Comparison of ENCODE assay signal across 8 cellular contexts in genomic region chr13:41313117-41313516, GRCh38. TPM values are rescaled to one million over a fixed set of nuclear protein-coding genes. Genes with fewer than 3 reads are reported as not detected.
A peak's percentile ranks its signal among the peaks of the same experiment; 100 is the strongest.
DNase-seq lines count a peak whose midpoint lies in the region; ATAC-seq and TF ChIP-seq lines count a peak whose summit lies in the region.

No MANE protein-coding gene starts in this region.

- peaks cover 14% of the 10 kb centered on the region for H3K36me3 ChIP-seq in DND-41 (ENCODE audit: insufficient read depth, low read length)
- no peaks in the 10 kb centered on the region for H3K36me3 ChIP-seq in ectodermal cell (ENCODE audit: control insufficient read depth, insufficient read depth, low read length)
- peaks cover 6% of the 10 kb centered on the region for H3K36me3 ChIP-seq in neural progenitor cell
- no peaks in the 10 kb centered on the region for H3K36me3 ChIP-seq in brain microvascular endothelial cell (replicated peaks)

- peak overlapping the region; percentile 78 to 89; a peak in 2 of 4 replicates for H3K4me3 ChIP-seq in DND-41 (ENCODE audit: low read depth in 1 of 2, low read length in 2 of 2)
- peak overlapping the region; percentile 83 for H3K4me3 ChIP-seq in LNCaP clone FGC (ENCODE audit: low read depth, low read length)
- peak overlapping the region; percentile 99 for H3K4me3 ChIP-seq in ectodermal cell (ENCODE audit: insufficient read depth, low read depth, low read length)
- peak overlapping the region; percentile 84 for H3K4me3 ChIP-seq in neural progenitor cell
- no peak overlapping the region for H3K4me3 ChIP-seq in brain microvascular endothelial cell (ENCODE audit: low read depth, low read length)

- peaks cover 15% of the 10 kb centered on the region for H3K36me3 Mint-ChIP-seq in neural progenitor cell

- H3K27ac Mint-ChIP-seq in neural progenitor cell: no peak overlapping the region

- peaks cover 35% of the 10 kb centered on the region for H3K4me1 Mint-ChIP-seq in neural progenitor cell

- TF ChIP-seq CTCF in DND-41 (IDR thresholded peaks at IDR 0.05; ENCODE audit: borderline replicate concordance, extremely low read depth, low read length, poor library complexity, severe bottlenecking): no peak
- no peak for TF ChIP-seq CTCF in LNCaP clone FGC (IDR thresholded peaks at IDR 0.05; ENCODE audit: control insufficient read depth, extremely low read depth, insufficient read depth)
- TF ChIP-seq CTCF in neural progenitor cell (IDR thresholded peaks at IDR 0.05): no peak
- no peak for TF ChIP-seq CTCF in brain microvascular endothelial cell (IDR thresholded peaks at IDR 0.05; ENCODE audit: low read depth, low read length, missing control alignments)

- H4K20me1 ChIP-seq in DND-41 (ENCODE audit: insufficient read depth, low read length) (peaks cover 51% of the 10 kb centered on the region), neural progenitor cell (ENCODE audit: low read depth) (peaks cover 62% of the 10 kb centered on the region)

- H3K9me3 Mint-ChIP-seq in neural progenitor cell: no peaks in the 10 kb centered on the region

- in situ Hi-C loops in brain microvascular endothelial cell (cut with HindIII; ENCODE audit: low pct_ligation_motif_present, low sequenced_read_pairs): no loop called here

- H3K9ac ChIP-seq in DND-41 (ENCODE audit: low read depth, low read length) (peak overlapping the region; percentile 12; the same call in 1 of the 2 replicates), neural progenitor cell (no peak overlapping the region)

- no peak overlapping the region for H2AFZ ChIP-seq in DND-41 (ENCODE audit: low read depth, low read length)
- no peak overlapping the region for H2AFZ ChIP-seq in neural progenitor cell (replicated peaks)

- peak overlapping the region; percentile 98 for H3K4me3 Mint-ChIP-seq in neural progenitor cell

- H3K4me1 ChIP-seq in DND-41 (ENCODE audit: insufficient read depth, low read length) (peaks cover 49% of the 10 kb centered on the region), ectodermal cell (ENCODE audit: control insufficient read depth, insufficient read depth, low read length) (peaks cover 10% of the 10 kb centered on the region), neural progenitor cell (peaks cover 29% of the 10 kb centered on the region)

- intact Hi-C loops in posterior cingulate gyrus (cut with DNase I): loop anchor here (5.0 kb wide), 1 partner anchor 51 kb away; the partner anchor contains the start of gene MTRF1

- H3K4me2 ChIP-seq in DND-41 (ENCODE audit: insufficient read depth, low read length) (peak overlapping the region; percentile 97), neural progenitor cell (peak overlapping the region; percentile 84)

- no peaks in the 10 kb centered on the region for H3K9me3 ChIP-seq in DND-41 (ENCODE audit: insufficient read depth, low read length, severe bottlenecking)
- H3K9me3 ChIP-seq in ectodermal cell (ENCODE audit: control insufficient read depth, low read length): no peaks in the 10 kb centered on the region
- H3K9me3 ChIP-seq in neural progenitor cell (ENCODE audit: low read depth): no peaks in the 10 kb centered on the region

- peaks cover 2% of the 10 kb centered on the region for H3K27me3 Mint-ChIP-seq in neural progenitor cell (ENCODE audit: insufficient read depth, low read depth)

- WGBS in ectodermal cell, 2 experiments: 39 to 54% methylated on average over 4 to 5 of the region's 5 CpGs

- ATAC-seq in DND-41 (ENCODE audit: insufficient read depth, low read depth): no peak
- no peak for ATAC-seq in GM19035 (IDR thresholded peaks at IDR 0.05; ENCODE audit: unreplicated experiment)

- H3F3A ChIP-seq in neural progenitor cell (ENCODE audit: low read depth): peaks cover 25% of the 10 kb centered on the region

- no peaks in the 10 kb centered on the region for H3K27me3 ChIP-seq in DND-41 (ENCODE audit: insufficient read depth, low read length, poor library complexity)
- H3K27me3 ChIP-seq in ectodermal cell (ENCODE audit: control insufficient read depth, insufficient read depth, low read length, poor library complexity, severe bottlenecking): no peaks in the 10 kb centered on the region
- no peaks in the 10 kb centered on the region for H3K27me3 ChIP-seq in neural progenitor cell
- no peaks in the 10 kb centered on the region for H3K27me3 ChIP-seq in brain microvascular endothelial cell (replicated peaks)

- H3K27ac ChIP-seq in DND-41 (ENCODE audit: low read length) (no peak overlapping the region), ectodermal cell (ENCODE audit: insufficient read depth, low read depth, low read length, poor library complexity, severe bottlenecking) (no peak overlapping the region), neural progenitor cell (no peak overlapping the region), brain microvascular endothelial cell (no peak overlapping the region)

- DNase-seq in DND-41 (no peak), LNCaP clone FGC (ENCODE audit: low read depth) (no peak), neural progenitor cell (ENCODE audit: low spot score) (peak; percentile 17), brain microvascular endothelial cell (no peak), posterior cingulate gyrus (no peak), NCI-H1105 treated with DMSO at 0.1 percent for 48 hours (lab: John Stamatoyannopoulos, UW) (no peak)

- H3K79me2 ChIP-seq in DND-41 (ENCODE audit: insufficient read depth, low read length) (peaks cover 70% of the 10 kb centered on the region), neural progenitor cell (ENCODE audit: low read depth) (peaks cover 71% of the 10 kb centered on the region)

RNA-seq across cellular contexts. Expression of gene NAA16, which starts 2.0 kb away (rescaled TPM):
- polyA plus RNA-seq in ectodermal cell (2013, experiment 1 of 4): 32.5 TPM
- polyA plus RNA-seq in ectodermal cell (2013, experiment 2 of 4): 38.3 TPM
- polyA plus RNA-seq in ectodermal cell (2013, experiment 3 of 4): 31.2 TPM
- polyA plus RNA-seq in ectodermal cell (2013, experiment 4 of 4): 34.1 TPM
- 40.7 and 45.3 TPM in 2 replicates for total RNA-seq in neural progenitor cell (ENCODE audit: low replicate concordance)

RNA-seq across cellular contexts. Expression of gene MTRF1, which starts 49.7 kb away (rescaled TPM):
- 21.7 TPM for polyA plus RNA-seq in ectodermal cell (2013, experiment 1 of 4)
- 20.6 TPM for polyA plus RNA-seq in ectodermal cell (2013, experiment 2 of 4)
- 17.7 TPM for polyA plus RNA-seq in ectodermal cell (2013, experiment 3 of 4)
- polyA plus RNA-seq in ectodermal cell (2013, experiment 4 of 4): 17.6 TPM
- 18.1 and 24.9 TPM in 2 replicates for total RNA-seq in neural progenitor cell (ENCODE audit: low replicate concordance)
